ENCODE assay signal across 26 cellular contexts in genomic region chr10:63506554-63506953, GRCh38.
"Had no signal": no experiment of that assay in that cellular context is flagged by ENCODE, and none has a peak within 500 bp of the region (broad histone marks: within the 10 kb centered on the region; RNA-seq: fewer than 3 reads in every experiment).

No MANE protein-coding gene starts in this region.

- H3K36me3 ChIP-seq: adrenal gland had no signal

- H3K27me3 Mint-ChIP-seq: activated CD4-positive, alpha-beta memory T cell treated with anti-CD3 and anti-CD28 coated beads for 36 hours; activated CD4-positive, alpha-beta T cell treated with anti-CD3 and anti-CD28 coated beads, Interleukin-2, amount 10 ng/mL, durations not matched to agents 7 days and 5 days; activated naive CD8-positive, alpha-beta T cell treated with anti-CD3 and anti-CD28 coated beads, Interleukin-2, amount 10 ng/mL, durations not matched to agents 7 days and 5 days had no signal

- H3K9me3 Mint-ChIP-seq: activated CD4-positive, alpha-beta memory T cell treated with anti-CD3 and anti-CD28 coated beads for 36 hours; activated naive CD8-positive, alpha-beta T cell treated with anti-CD3 and anti-CD28 coated beads, Interleukin-2, amount 10 ng/mL, durations not matched to agents 7 days and 5 days; activated T-cell treated with anti-CD3 and anti-CD28 coated beads, Interleukin-2, amount 50 U/mL, for 72 hours had no signal

- ATAC-seq: activated T-cell treated with anti-CD3 and anti-CD28 coated beads, Interleukin-2, amount 50 U/mL, for 72 hours; body of pancreas had no signal

- DNase-seq: activated CD4-positive, alpha-beta memory T cell treated with anti-CD3 and anti-CD28 coated beads for 36 hours; activated CD4-positive, alpha-beta T cell treated with anti-CD3 and anti-CD28 coated beads, Interleukin-2, amount 10 ng/mL, durations not matched to agents 7 days and 5 days; activated CD4-positive, CD25-positive, alpha-beta regulatory T cell; activated CD8-positive, alpha-beta memory T cell treated with anti-CD3 and anti-CD28 coated beads for 24 hours; activated naive CD4-positive, alpha-beta T cell treated with anti-CD3 and anti-CD28 coated beads, Interleukin-2, amount 50 U/mL, for 16 hours; activated naive CD8-positive, alpha-beta T cell treated with anti-CD3 and anti-CD28 coated beads, Interleukin-2, amount 10 ng/mL, durations not matched to agents 7 days and 5 days; activated T-cell treated with anti-CD3 and anti-CD28 coated beads, Interleukin-2, amount 50 U/mL, for 72 hours; adrenal gland; aorta; body of pancreas; NCI-H1092; NCI-H1417 treated with DMSO at 0.1 percent for 48 hours; NCI-H1694; NCI-H2029; NCI-H2107; NCI-H2171 treated with DMSO at 0.1 percent for 48 hours; NCI-H226; NCI-H526; NCI-H82; SHP77; T-helper 2 cell; T1000 had no signal

- H3K4me3 ChIP-seq: adrenal gland, body of pancreas had no signal

- H3K9me3 ChIP-seq: adrenal gland, body of pancreas had no signal

- H3K27ac ChIP-seq: adrenal gland, body of pancreas, KMS-11 had no signal

- FAIRE-seq: bronchial epithelial cell, RCC 7860, TTC549 had no signal

- H3K4me3 Mint-ChIP-seq: activated CD4-positive, alpha-beta memory T cell treated with anti-CD3 and anti-CD28 coated beads for 36 hours; activated CD4-positive, alpha-beta T cell treated with anti-CD3 and anti-CD28 coated beads, Interleukin-2, amount 10 ng/mL, durations not matched to agents 7 days and 5 days; activated naive CD8-positive, alpha-beta T cell treated with anti-CD3 and anti-CD28 coated beads, Interleukin-2, amount 10 ng/mL, durations not matched to agents 7 days and 5 days; activated T-cell treated with anti-CD3 and anti-CD28 coated beads, Interleukin-2, amount 50 U/mL, for 72 hours had no signal

- H3K36me3 Mint-ChIP-seq: activated CD4-positive, alpha-beta memory T cell treated with anti-CD3 and anti-CD28 coated beads for 36 hours had no signal

- H3K27ac Mint-ChIP-seq: activated CD4-positive, alpha-beta memory T cell treated with anti-CD3 and anti-CD28 coated beads for 36 hours; activated CD4-positive, alpha-beta T cell treated with anti-CD3 and anti-CD28 coated beads, Interleukin-2, amount 10 ng/mL, durations not matched to agents 7 days and 5 days; activated naive CD8-positive, alpha-beta T cell treated with anti-CD3 and anti-CD28 coated beads, Interleukin-2, amount 10 ng/mL, durations not matched to agents 7 days and 5 days; activated T-cell treated with anti-CD3 and anti-CD28 coated beads, Interleukin-2, amount 50 U/mL, for 72 hours had no signal

- H3K27me3 ChIP-seq: adrenal gland, body of pancreas had no signal

- H3K4me2 ChIP-seq: KMS-11 had no signal

- H3K9ac ChIP-seq: KMS-11 had no signal
